Comparison of ENCODE assay signal across 13 cellular contexts in the genomic region with DNA sequence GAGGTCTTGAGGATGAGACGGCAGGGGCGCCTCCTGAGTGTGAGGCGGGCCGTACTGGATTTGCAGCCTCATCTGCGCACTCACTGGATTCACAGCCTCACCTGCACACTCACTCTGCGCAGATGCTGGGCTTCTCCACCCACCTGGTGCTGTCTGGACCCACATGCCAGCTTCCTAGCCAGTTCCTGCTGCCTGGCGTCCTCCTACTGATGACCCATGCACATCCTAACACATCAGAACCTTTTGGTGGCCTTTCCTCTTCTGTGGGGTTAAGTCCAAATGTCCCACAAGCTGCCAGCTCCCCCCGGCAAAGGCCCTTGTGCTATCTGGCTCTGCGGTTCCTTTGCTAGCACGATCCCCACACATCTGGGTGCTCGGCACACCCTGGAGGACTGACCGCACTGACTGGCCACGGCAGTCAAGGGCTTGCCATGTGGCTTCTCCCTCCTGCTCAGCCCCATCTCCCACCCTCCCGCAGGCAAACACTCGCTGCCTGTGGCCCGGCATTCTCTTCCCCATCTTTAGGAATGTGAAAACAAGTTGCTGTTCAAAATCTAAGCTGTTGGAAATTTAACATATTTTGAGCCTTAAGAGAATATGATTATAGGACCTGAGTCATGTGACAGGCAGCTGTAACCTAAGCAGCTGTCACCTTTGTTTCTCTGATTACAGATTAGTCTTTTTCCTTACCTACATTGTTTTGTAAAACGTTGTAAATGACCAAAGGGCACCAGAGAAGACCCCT. TPM values are rescaled to one million over a fixed set of nuclear protein-coding genes. Genes with fewer than 3 reads are reported as not detected.
DNase-seq lines count a peak whose midpoint lies in the region; ATAC-seq and TF ChIP-seq lines count a peak whose summit lies in the region.
"Had no signal": no experiment of that assay in that cellular context is flagged by ENCODE, and none has a peak within 500 bp of the region (broad histone marks: within the 10 kb centered on the region; RNA-seq: fewer than 3 reads in every experiment).

No MANE protein-coding gene starts in this region.

- ATAC-seq in GM19467 (IDR thresholded peaks at IDR 0.05; ENCODE audit: unreplicated experiment) (no peak), GM21515 (IDR thresholded peaks at IDR 0.05; ENCODE audit: unreplicated experiment) (no peak)
- ATAC-seq: activated CD8-positive, alpha-beta T cell treated with anti-CD3 and anti-CD28 coated beads for 36 hours had no signal

- peak overlapping the region; percentile 78 for H3K27ac ChIP-seq in PC-9
- H3K27ac ChIP-seq in osteoblast (ENCODE audit: low read depth, low read length): no peak overlapping the region
- H3K27ac ChIP-seq: ascending aorta, SJSA1 had no signal

- intact Hi-C loops in Calu3 (cut with micrococcal nuclease; ENCODE audit: unreplicated experiment) (no loop called here), PC-9 (cut with micrococcal nuclease; ENCODE audit: unreplicated experiment) (loop anchor here (1.0 to 2.0 kb wide), 5 partner anchors 9 to 174 kb away; no protein-coding TSS in a partner anchor)
- intact Hi-C loops in activated CD4-positive, alpha-beta memory T cell treated with anti-CD3 and anti-CD28 coated beads for 36 hours (cut with micrococcal nuclease): loop anchor here (10.0 kb wide), 1 partner anchor 914 kb away; a partner anchor contains a TSS

- DNase-seq in Calu3: no peak
- peak; percentile 51 to 73 for DNase-seq in PC-9
- DNase-seq in fibroblast of villous mesenchyme (ENCODE audit: low read depth): peak; percentile 67
- peak; percentile 50 for DNase-seq in osteoblast (ENCODE audit: insufficient read length, low spot score, missing footprints)
- DNase-seq in activated CD4-positive, alpha-beta memory T cell treated with anti-CD3 and anti-CD28 coated beads for 36 hours: no peak
- DNase-seq in activated CD8-positive, alpha-beta memory T cell treated with anti-CD3 and anti-CD28 coated beads for 24 hours: no peak
- DNase-seq: activated CD8-positive, alpha-beta T cell treated with anti-CD3 and anti-CD28 coated beads for 36 hours; activated effector memory CD4-positive, alpha-beta T cell treated with anti-CD3 and anti-CD28 coated beads, Interleukin-2, amount 50 U/mL, for 16 hours; NCI-H2029 treated with DMSO at 0.1 percent for 48 hours had no signal

- H3K4me3 ChIP-seq in PC-9 (peak overlapping the region; percentile 18; the same call in 1 of the 2 replicates), fibroblast of villous mesenchyme (ENCODE audit: low read depth, low read length) (no peak overlapping the region), osteoblast (ENCODE audit: insufficient read depth, low read length) (no peak overlapping the region)
- H3K4me3 ChIP-seq: ascending aorta, SJSA1 had no signal

- H3K27me3 Mint-ChIP-seq in Calu3 (ENCODE audit: unreplicated experiment): no peaks in the 10 kb centered on the region
- no peaks in the 10 kb centered on the region for H3K27me3 Mint-ChIP-seq in activated CD4-positive, alpha-beta memory T cell treated with anti-CD3 and anti-CD28 coated beads for 36 hours

- no peak overlapping the region for H3K4me3 Mint-ChIP-seq in Calu3 (ENCODE audit: low read depth, unreplicated experiment)
- no peak overlapping the region for H3K4me3 Mint-ChIP-seq in activated CD4-positive, alpha-beta memory T cell treated with anti-CD3 and anti-CD28 coated beads for 36 hours
- H3K4me3 Mint-ChIP-seq: activated CD8-positive, alpha-beta T cell treated with anti-CD3 and anti-CD28 coated beads for 36 hours had no signal

- H3K4me1 Mint-ChIP-seq in Calu3 (ENCODE audit: low read depth, unreplicated experiment): peaks cover 52% of the 10 kb centered on the region
- peaks cover 9% of the 10 kb centered on the region for H3K4me1 Mint-ChIP-seq in activated CD4-positive, alpha-beta memory T cell treated with anti-CD3 and anti-CD28 coated beads for 36 hours (ENCODE audit: low read depth)

- no peaks in the 10 kb centered on the region for H3K9me3 Mint-ChIP-seq in Calu3 (ENCODE audit: low read depth, unreplicated experiment)
- H3K9me3 Mint-ChIP-seq in activated CD4-positive, alpha-beta memory T cell treated with anti-CD3 and anti-CD28 coated beads for 36 hours: no peaks in the 10 kb centered on the region
- H3K9me3 Mint-ChIP-seq: activated CD8-positive, alpha-beta T cell treated with anti-CD3 and anti-CD28 coated beads for 36 hours had no signal

- H3K36me3 ChIP-seq in PC-9 (ENCODE audit: low read depth) (no peaks in the 10 kb centered on the region), osteoblast (ENCODE audit: insufficient read depth, low read length) (no peaks in the 10 kb centered on the region)
- H3K36me3 ChIP-seq: ascending aorta, SJSA1 had no signal

- H3K9me2 ChIP-seq in PC-9 (ENCODE audit: insufficient read depth): no peaks in the 10 kb centered on the region

- no peaks in the 10 kb centered on the region for H3K9me3 ChIP-seq in PC-9 (ENCODE audit: insufficient read depth, low read depth)
- no peaks in the 10 kb centered on the region for H3K9me3 ChIP-seq in osteoblast (ENCODE audit: low read depth, low read length)
- H3K9me3 ChIP-seq: ascending aorta, SJSA1 had no signal

- POLR2A ChIA-PET in PC-9 (lab: Charles Lee; ENCODE audit: unreplicated experiment): interaction anchor here (0.6 to 1.0 kb wide), 3 partner anchors 107 to 175 kb away, joined by 4 read pairs; no protein-coding TSS in a partner anchor
- POLR2A ChIA-PET in activated CD4-positive, alpha-beta memory T cell treated with anti-CD3 and anti-CD28 coated beads for 36 hours (lab: Charles Lee): no interaction called here

- BruUV-seq in Calu3 (replicated peaks; lab: Mats Ljungman, UMichigan) (no TSS peak), PC-9 (replicated peaks; lab: Mats Ljungman, UMichigan) (TSS peak; percentile 14)

- peaks cover 48% of the 10 kb centered on the region for H3F3A ChIP-seq in PC-9 (ENCODE audit: insufficient read depth, low read depth)

- peaks cover 50% of the 10 kb centered on the region for H3K4me1 ChIP-seq in PC-9 (replicated peaks; ENCODE audit: insufficient read depth)
- H3K4me1 ChIP-seq in osteoblast (ENCODE audit: insufficient read depth, low read length): peaks cover 11% of the 10 kb centered on the region
- H3K4me1 ChIP-seq: ascending aorta had no signal

- H2AFZ ChIP-seq in PC-9: no peak overlapping the region
- H2AFZ ChIP-seq in osteoblast (ENCODE audit: low read length): no peak overlapping the region

- TF ChIP-seq CTCF in Calu3 (IDR thresholded peaks at IDR 0.05; ENCODE audit: unreplicated experiment): no peak
- no peak for TF ChIP-seq CTCF in PC-9 (conservative IDR thresholded peaks at IDR 0.05)
- no peak for TF ChIP-seq CTCF in fibroblast of villous mesenchyme (IDR thresholded peaks at IDR 0.05; ENCODE audit: insufficient read depth, low read depth, low read length)
- TF ChIP-seq CTCF in osteoblast (IDR thresholded peaks at IDR 0.05; ENCODE audit: extremely low read depth, low read depth, low read length): no peak

- H3K27ac Mint-ChIP-seq in Calu3 (ENCODE audit: unreplicated experiment): peak overlapping the region; percentile 79
- H3K27ac Mint-ChIP-seq in activated CD4-positive, alpha-beta memory T cell treated with anti-CD3 and anti-CD28 coated beads for 36 hours: no peak overlapping the region

- H3K36me3 Mint-ChIP-seq in Calu3 (ENCODE audit: insufficient read depth, unreplicated experiment): peaks cover 16% of the 10 kb centered on the region
- peaks cover 4% of the 10 kb centered on the region for H3K36me3 Mint-ChIP-seq in activated CD4-positive, alpha-beta memory T cell treated with anti-CD3 and anti-CD28 coated beads for 36 hours

- H3K79me2 ChIP-seq in PC-9 (ENCODE audit: low read depth): no peaks in the 10 kb centered on the region
- no peaks in the 10 kb centered on the region for H3K79me2 ChIP-seq in osteoblast (ENCODE audit: insufficient read depth, low read length)

- H3K27me3 ChIP-seq in PC-9 (ENCODE audit: insufficient read depth, low read depth) (no peaks in the 10 kb centered on the region), osteoblast (ENCODE audit: insufficient read depth, low read length) (no peaks in the 10 kb centered on the region)
- H3K27me3 ChIP-seq: ascending aorta, SJSA1 had no signal

- H4K20me1 ChIP-seq in PC-9 (ENCODE audit: insufficient read depth) (no peaks in the 10 kb centered on the region), osteoblast (ENCODE audit: insufficient read depth, low read length) (no peaks in the 10 kb centered on the region)

- CTCF ChIA-PET in Calu3 (lab: Charles Lee): interaction anchor here (1.0 to 1.5 kb wide), 5 partner anchors 9 to 174 kb away, joined by 3 to 5 read pairs (median 4); a partner anchor contains a TSS
- CTCF ChIA-PET in PC-9 (lab: Charles Lee): interaction anchor here (0.8 to 1.8 kb wide), 6 partner anchors 39 to 177 kb away, joined by 3 to 10 read pairs (median 4); a partner anchor contains a TSS
- CTCF ChIA-PET in activated CD4-positive, alpha-beta memory T cell treated with anti-CD3 and anti-CD28 coated beads for 36 hours (lab: Charles Lee): interaction anchor here (1.0 to 2.3 kb wide), 6 partner anchors 9 to 208 kb away, joined by 3 to 12 read pairs (median 4); no protein-coding TSS in a partner anchor

- H3K4me2 ChIP-seq in PC-9: peak overlapping the region; percentile 58
- no peak overlapping the region for H3K4me2 ChIP-seq in osteoblast (ENCODE audit: insufficient read depth, low read length)

RNA-seq across cellular contexts. Expression of a gene that starts 39.4 kb away (rescaled TPM):
- total RNA-seq in Calu3 (2022) (37.9 and 40.1 TPM in 2 replicates), PC-9 (2021) (69.6 and 84.1 TPM in 2 replicates), fibroblast of villous mesenchyme (84.4 and 133 TPM in 2 replicates), osteoblast (101 and 106 TPM in 2 replicates)
- 10 to 100 TPM; 37.7 to 38.4 TPM for total RNA-seq in activated CD4-positive, alpha-beta memory T cell treated with anti-CD3 and anti-CD28 coated beads for 36 hours

Comparison
In these comparisons a context has a peak if more than half of its experiments do, and no peak if none do; other contexts are left out.
1. DNase-seq: peak in PC-9 (2 of 2), fibroblast of villous mesenchyme (single experiment) and osteoblast (single experiment); none in Calu3 (single experiment), activated CD4-positive, alpha-beta memory T cell treated with anti-CD3 and anti-CD28 coated beads for 36 hours (single experiment) and activated CD8-positive, alpha-beta memory T cell treated with anti-CD3 and anti-CD28 coated beads for 24 hours (single experiment).